28 cellular contexts compared by ENCODE assay signal in the genomic region with DNA sequence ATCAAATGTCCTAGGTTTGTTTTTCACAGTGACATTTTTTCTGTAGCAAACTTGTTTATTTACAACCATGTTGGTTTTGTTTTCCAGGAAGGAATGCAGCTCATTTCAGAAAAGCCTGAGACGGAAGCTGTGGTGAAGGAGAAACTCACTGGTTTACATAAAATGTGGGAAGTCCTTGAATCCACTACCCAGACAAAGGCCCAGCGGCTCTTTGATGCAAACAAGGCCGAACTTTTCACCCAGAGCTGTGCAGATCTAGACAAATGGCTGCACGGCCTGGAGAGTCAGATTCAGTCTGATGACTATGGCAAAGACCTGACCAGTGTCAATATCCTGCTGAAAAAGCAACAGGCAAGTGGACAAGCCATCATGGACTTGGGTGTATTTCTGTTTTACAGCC.
"Had no signal": no experiment of that assay in that cellular context is flagged by ENCODE, and none has a peak within 500 bp of the region (broad histone marks: within the 10 kb centered on the region; RNA-seq: fewer than 3 reads in every experiment).

No MANE protein-coding gene starts in this region.

- H3K27ac Mint-ChIP-seq: activated CD4-positive, alpha-beta T cell treated with anti-CD3 and anti-CD28 coated beads for 36 hours; activated CD4-positive, alpha-beta T cell treated with anti-CD3 and anti-CD28 coated beads, Interleukin-2, amount 10 ng/mL, durations not matched to agents 7 days and 5 days; activated CD8-positive, alpha-beta T cell treated with anti-CD3 and anti-CD28 coated beads, Interleukin-2, amount 10 ng/mL, durations not matched to agents 7 days and 5 days; activated naive CD4-positive, alpha-beta T cell treated with anti-CD3 and anti-CD28 coated beads, Interleukin-2, amount 10 ng/mL, durations not matched to agents 7 days and 5 days; activated naive CD8-positive, alpha-beta T cell treated with anti-CD3 and anti-CD28 coated beads, Interleukin-2, amount 10 ng/mL, durations not matched to agents 7 days and 5 days; T-helper 17 cell; WTC11 had no signal

- H3K9me3 ChIP-seq: ascending aorta, body of pancreas, MG63 had no signal

- ATAC-seq: activated CD4-positive, alpha-beta T cell treated with anti-CD3 and anti-CD28 coated beads for 36 hours; activated CD4-positive, CD25-positive, alpha-beta regulatory T cell treated with anti-CD3 and anti-CD28 coated beads, Interleukin-2, amount 50 U/mL, for 24 hours; activated CD8-positive, alpha-beta T cell treated with anti-CD3 and anti-CD28 coated beads, Interleukin-2, amount 10 ng/mL, durations not matched to agents 7 days and 5 days; body of pancreas; Panc1; SK-N-SH treated with all-trans-retinoic acid at 6 μM for 48 hours; T-cell; T-helper 17 cell; WTC11 had no signal

- H3K4me3 ChIP-seq: ascending aorta, body of pancreas, MG63 had no signal

- DNase-seq: activated CD4-positive, alpha-beta T cell treated with anti-CD3 and anti-CD28 coated beads for 36 hours; activated CD4-positive, alpha-beta T cell treated with anti-CD3 and anti-CD28 coated beads, Interleukin-2, amount 10 ng/mL, durations not matched to agents 7 days and 5 days; activated CD4-positive, alpha-beta T cell treated with anti-CD3 and anti-CD28 coated beads, Interleukin-2, amount 50 U/mL, for 48 hours; activated CD8-positive, alpha-beta T cell treated with anti-CD3 and anti-CD28 coated beads, Interleukin-2, amount 10 ng/mL, durations not matched to agents 7 days and 5 days; activated effector memory CD4-positive, alpha-beta T cell treated with Interleukin-2 at 50 U/mL for 16 hours; activated naive CD4-positive, alpha-beta T cell treated with anti-CD3 and anti-CD28 coated beads, Interleukin-2, amount 10 ng/mL, durations not matched to agents 7 days and 5 days; activated naive CD8-positive, alpha-beta T cell treated with anti-CD3 and anti-CD28 coated beads, Interleukin-2, amount 10 ng/mL, durations not matched to agents 7 days and 5 days; activated T-cell treated with anti-CD3 and anti-CD28 coated beads, Interleukin-2, amount 50 U/mL, for 48 hours; amygdala; body of pancreas; central memory CD4-positive, alpha-beta T cell; Kasumi-1; KG1; MG63; NCI-H1048; NCI-H1436 treated with DMSO at 0.1 percent for 48 hours; NCI-H1694 treated with DMSO at 0.1 percent for 48 hours; NCI-H2029; NCI-H345; NCI-H524 treated with DMSO at 0.1 percent for 48 hours; SHP77 treated with DMSO at 0.1 percent for 48 hours; T-cell; T-helper 17 cell had no signal

- H3K27me3 ChIP-seq: ascending aorta, body of pancreas, MG63 had no signal

- H3K27ac ChIP-seq: ascending aorta, body of pancreas had no signal

- H3K4me3 Mint-ChIP-seq: activated CD4-positive, alpha-beta T cell treated with anti-CD3 and anti-CD28 coated beads for 36 hours; activated CD4-positive, alpha-beta T cell treated with anti-CD3 and anti-CD28 coated beads, Interleukin-2, amount 10 ng/mL, durations not matched to agents 7 days and 5 days; activated CD8-positive, alpha-beta T cell treated with anti-CD3 and anti-CD28 coated beads, Interleukin-2, amount 10 ng/mL, durations not matched to agents 7 days and 5 days; activated naive CD4-positive, alpha-beta T cell treated with anti-CD3 and anti-CD28 coated beads, Interleukin-2, amount 10 ng/mL, durations not matched to agents 7 days and 5 days; activated naive CD8-positive, alpha-beta T cell treated with anti-CD3 and anti-CD28 coated beads, Interleukin-2, amount 10 ng/mL, durations not matched to agents 7 days and 5 days; T-cell; WTC11 had no signal

- H3K9me3 Mint-ChIP-seq: activated CD4-positive, alpha-beta T cell treated with anti-CD3 and anti-CD28 coated beads, Interleukin-2, amount 10 ng/mL, durations not matched to agents 7 days and 5 days; activated naive CD4-positive, alpha-beta T cell treated with anti-CD3 and anti-CD28 coated beads, Interleukin-2, amount 10 ng/mL, durations not matched to agents 7 days and 5 days; activated naive CD8-positive, alpha-beta T cell treated with anti-CD3 and anti-CD28 coated beads, Interleukin-2, amount 10 ng/mL, durations not matched to agents 7 days and 5 days; T-cell; WTC11 had no signal

- H3K27me3 Mint-ChIP-seq: activated CD4-positive, alpha-beta T cell treated with anti-CD3 and anti-CD28 coated beads for 36 hours; activated CD4-positive, alpha-beta T cell treated with anti-CD3 and anti-CD28 coated beads, Interleukin-2, amount 10 ng/mL, durations not matched to agents 7 days and 5 days; activated naive CD4-positive, alpha-beta T cell treated with anti-CD3 and anti-CD28 coated beads, Interleukin-2, amount 10 ng/mL, durations not matched to agents 7 days and 5 days; activated naive CD8-positive, alpha-beta T cell treated with anti-CD3 and anti-CD28 coated beads, Interleukin-2, amount 10 ng/mL, durations not matched to agents 7 days and 5 days; T-cell; T-helper 17 cell had no signal

- H3K4me1 Mint-ChIP-seq: activated CD4-positive, alpha-beta T cell treated with anti-CD3 and anti-CD28 coated beads for 36 hours; WTC11 had no signal
